Comparison of ENCODE assay signal across 13 cellular contexts in genomic region chr11:130212431-130212961, GRCh38. TPM values are rescaled to one million over a fixed set of nuclear protein-coding genes. Genes with fewer than 3 reads are reported as not detected.
DNase-seq lines count a peak whose midpoint lies in the region; ATAC-seq, FAIRE-seq and TF ChIP-seq lines count a peak whose summit lies in the region.
"Had no signal": no experiment of that assay in that cellular context is flagged by ENCODE, and none has a peak within 500 bp of the region (broad histone marks: within the 10 kb centered on the region; RNA-seq: fewer than 3 reads in every experiment).

No MANE protein-coding gene starts in this region.

- no peak for FAIRE-seq in K562 (lab: Jason Lieb, UNC)

- H3K9ac ChIP-seq in HCT116 (ENCODE audit: low read length) (no peak overlapping the region), K562 (ENCODE audit: insufficient read depth in 1 of 2, low read depth in 2 of 2, low read length in 2 of 2) (no peak overlapping the region; a peak in 1 of 4 replicates)

- RAD21 ChIA-PET in HCT116 (lab: Charles Lee; ENCODE audit: low non-redundant PET in 1 of 2, low total read pairs in 2 of 2, uncharacterized antibody in 2 of 2, unreplicated experiment in 2 of 2) = no interaction called here

- H3K4me1 ChIP-seq in HCT116 (ENCODE audit: control insufficient read depth in 1 of 2, insufficient read depth in 2 of 2, low read length in 2 of 2) (peaks cover 0 to 6% of the 10 kb centered on the region in 2 experiments; a peak in 1 of 4 replicates), K562 (replicated peaks in 1 of 2; ENCODE audit: control insufficient read depth in 2 of 2, insufficient read depth in 2 of 2, low read length in 2 of 2) (peaks cover 0 to 19% of the 10 kb centered on the region in 2 experiments; a peak in 1 of 5 replicates)

- H3K27me3 Mint-ChIP-seq in MCF 10A (ENCODE audit: insufficient read depth, unreplicated experiment) = no peaks in the 10 kb centered on the region
- H3K27me3 Mint-ChIP-seq in activated T-helper 17 cell treated with anti-CD3 and anti-CD28 coated beads, Interleukin-2, amount 50 U/mL, for 72 hours = peaks cover 4% of the 10 kb centered on the region
- H3K27me3 Mint-ChIP-seq: stimulated activated naive CD8-positive, alpha-beta T cell treated with anti-CD3 and anti-CD28 coated beads, Interleukin-15, Interleukin-2, amounts not matched to agents 100 ng/mL and 50 ng/mL, for 24 hours had no signal

- POLR2A ChIA-PET in HCT116 (lab: Charles Lee) = no interaction called here
- POLR2A ChIA-PET in K562 (lab: Yijun Ruan, JAX) = interaction anchor here (0.6 to 0.7 kb wide), 2 partner anchors 11 to 35 kb away, joined by 3 read pairs; no protein-coding TSS in a partner anchor
- POLR2A ChIA-PET in MCF 10A (lab: Yijun Ruan, JAX) = interaction anchor here (0.9 kb wide), 1 partner anchor 50 kb away, joined by 3 read pairs; no protein-coding TSS in a partner anchor

- H3K27me3 ChIP-seq in HCT116 (ENCODE audit: insufficient read depth, low read length) (no peaks in the 10 kb centered on the region), K562 (ENCODE audit: control insufficient read depth in 2 of 2, insufficient read depth in 2 of 2, low read length in 2 of 2) (peaks cover 30 to 90% of the 10 kb centered on the region in 2 experiments; a peak in 4 of 5 replicates)

- H3K36me3 ChIP-seq in HCT116 (ENCODE audit: control insufficient read depth in 1 of 2, insufficient read depth in 2 of 2, low read length in 2 of 2) = no peaks in the 10 kb centered on the region; a peak in 1 of 4 replicates
- H3K36me3 ChIP-seq in K562 (ENCODE audit: control insufficient read depth, insufficient read depth, low read length) = no peaks in the 10 kb centered on the region

- peak; percentile 29 for ATAC-seq in HCT116
- ATAC-seq in K562 = peak; percentile 53
- no peak for ATAC-seq in activated T-helper 17 cell treated with anti-CD3 and anti-CD28 coated beads, Interleukin-2, amount 50 U/mL, for 72 hours (replicated peaks)

- 2% methylated on average over 11 of the region's 11 CpGs for WGBS in K562 (ENCODE audit: insufficient coverage, low coverage, missing lambda C conversion rate)

- TF ChIP-seq POLR2A in HCT116 (IDR thresholded peaks at IDR 0.05; ENCODE audit: borderline replicate concordance, extremely low read depth, insufficient read depth, insufficient read length) (no peak), K562 (conservative IDR thresholded peaks at IDR 0.05) (no peak)

- CTCF ChIA-PET in HCT116 (lab: Charles Lee) (interaction anchor here (0.7 to 1.6 kb wide), 17 partner anchors 8 to 704 kb away, joined by 3 to 18 read pairs (median 4); partner anchors contain the start of gene SNX19), K562 (lab: Yijun Ruan, JAX; ENCODE audit: low intra/inter-chr PET ratio) (interaction anchor here (1.2 to 3.1 kb wide), 3 partner anchors 222 to 649 kb away, joined by 5 to 23 read pairs (median 12); no protein-coding TSS in a partner anchor), MCF 10A (lab: Yijun Ruan, JAX) (interaction anchor here (0.6 to 1.6 kb wide), 43 partner anchors 9 to 682 kb away, joined by 3 to 33 read pairs (median 4); no protein-coding TSS in a partner anchor)

- H3K9me3 Mint-ChIP-seq in MCF 10A (ENCODE audit: unreplicated experiment) = no peaks in the 10 kb centered on the region
- no peaks in the 10 kb centered on the region for H3K9me3 Mint-ChIP-seq in activated T-helper 17 cell treated with anti-CD3 and anti-CD28 coated beads, Interleukin-2, amount 50 U/mL, for 72 hours
- H3K9me3 Mint-ChIP-seq: CD8-positive, alpha-beta T cell; stimulated activated naive CD8-positive, alpha-beta T cell treated with anti-CD3 and anti-CD28 coated beads, Interleukin-15, Interleukin-2, amounts not matched to agents 100 ng/mL and 50 ng/mL, for 24 hours; T-cell had no signal

- H3K27ac ChIP-seq in HCT116 (ENCODE audit: low read depth, low read length) (no peak overlapping the region), K562 (ENCODE audit: extremely low read depth, low read depth, low read length) (no peak overlapping the region)

- H3K4me3 ChIP-seq in HCT116 (replicated peaks in 1 of 2; ENCODE audit: low read depth in 1 of 2, low read length in 2 of 2) = no peak overlapping the region
- no peak overlapping the region for H3K4me3 ChIP-seq in K562

- H3K4me2 ChIP-seq in HCT116 (ENCODE audit: low read length) (no peak overlapping the region), K562 (ENCODE audit: insufficient read depth, low read length) (no peak overlapping the region)

- peaks cover 5% of the 10 kb centered on the region for H3K36me3 Mint-ChIP-seq in MCF 10A (ENCODE audit: insufficient read depth, unreplicated experiment)
- H3K36me3 Mint-ChIP-seq in activated T-helper 17 cell treated with anti-CD3 and anti-CD28 coated beads, Interleukin-2, amount 50 U/mL, for 72 hours (ENCODE audit: low read depth) = no peaks in the 10 kb centered on the region
- H3K36me3 Mint-ChIP-seq: CD8-positive, alpha-beta T cell; T-cell had no signal

- BruUV-seq in HCT116 (replicated peaks; lab: Mats Ljungman, UMichigan) = no TSS peak
- no TSS peak for BruUV-seq in K562 (replicated peaks; lab: Mats Ljungman, UMichigan)
- BruUV-seq in MCF 10A (replicated peaks; lab: Mats Ljungman, UMichigan) = no TSS peak

- in situ Hi-C loops in K562 (cut with MboI) = loop anchor here (5.0 to 10.0 kb wide), 2 partner anchors 212 to 650 kb away; partner anchors contain the start of gene ADAMTS8

- no peaks in the 10 kb centered on the region for H3K9me1 ChIP-seq in K562 (ENCODE audit: control insufficient read depth, insufficient read depth, low read length)

- no peaks in the 10 kb centered on the region for H3K4me1 Mint-ChIP-seq in MCF 10A (ENCODE audit: insufficient read depth, unreplicated experiment)
- no peaks in the 10 kb centered on the region for H3K4me1 Mint-ChIP-seq in activated T-helper 17 cell treated with anti-CD3 and anti-CD28 coated beads, Interleukin-2, amount 50 U/mL, for 72 hours

- no peak for TF ChIP-seq EP300 in K562 (IDR thresholded peaks at IDR 0.05; ENCODE audit: low read length)

- DNase-seq in DMS53 (lab: John Stamatoyannopoulos, UW) (peak; percentile 66), HCT116 (ENCODE audit: low read depth, low spot score) (no peak), K562 (ENCODE audit: extremely low read depth in 1 of 4, low spot score in 3 of 4) (no peak), mucosa of gallbladder (ENCODE audit: low spot score) (peak; percentile 8), MCF 10A (ENCODE audit: unreplicated experiment) (no peak), NCI-H226 (no peak), activated gamma-delta T cell (lab: John Stamatoyannopoulos, UW) (no peak)
- DNase-seq: NCI-H510A had no signal

- H3K27ac Mint-ChIP-seq in MCF 10A (ENCODE audit: low read depth, unreplicated experiment) = no peak overlapping the region
- no peak overlapping the region for H3K27ac Mint-ChIP-seq in activated T-helper 17 cell treated with anti-CD3 and anti-CD28 coated beads, Interleukin-2, amount 50 U/mL, for 72 hours
- H3K27ac Mint-ChIP-seq: CD8-positive, alpha-beta T cell; stimulated activated naive CD8-positive, alpha-beta T cell treated with anti-CD3 and anti-CD28 coated beads, Interleukin-15, Interleukin-2, amounts not matched to agents 100 ng/mL and 50 ng/mL, for 24 hours; T-cell had no signal

- H4K20me1 ChIP-seq in HCT116 (ENCODE audit: insufficient read depth) (no peaks in the 10 kb centered on the region; the same call in 1 of the 2 replicates), K562 (replicated peaks; ENCODE audit: control insufficient read depth, insufficient read depth, low read length) (peaks cover 11% of the 10 kb centered on the region; the same call in 1 of the 2 replicates)

- no peak overlapping the region for H3K4me3 Mint-ChIP-seq in MCF 10A (ENCODE audit: unreplicated experiment)
- H3K4me3 Mint-ChIP-seq in activated T-helper 17 cell treated with anti-CD3 and anti-CD28 coated beads, Interleukin-2, amount 50 U/mL, for 72 hours = no peak overlapping the region
- H3K4me3 Mint-ChIP-seq: CD8-positive, alpha-beta T cell; stimulated activated naive CD8-positive, alpha-beta T cell treated with anti-CD3 and anti-CD28 coated beads, Interleukin-15, Interleukin-2, amounts not matched to agents 100 ng/mL and 50 ng/mL, for 24 hours; T-cell had no signal

- intact Hi-C loops in HCT116 (cut with micrococcal nuclease) (loop anchor here (2.0 to 10.0 kb wide), 2 partner anchors 158 to 682 kb away; no protein-coding TSS in a partner anchor), K562 (cut with micrococcal nuclease) (loop anchor here (2.0 kb wide), 1 partner anchor 650 kb away; no protein-coding TSS in a partner anchor), MCF 10A (cut with micrococcal nuclease) (loop anchor here (2.0 kb wide), 2 partner anchors 428 to 650 kb away; no protein-coding TSS in a partner anchor)

- TF ChIP-seq CTCF in HCT116 (IDR thresholded peaks at IDR 0.05 in 2 of 3, conservative IDR thresholded peaks at IDR 0.05 in 1 of 3; ENCODE audit: borderline replicate concordance in 1 of 3, insufficient read depth in 1 of 3, low read depth in 2 of 3, low read length in 2 of 3) = no peak
- TF ChIP-seq CTCF in K562 (IDR thresholded peaks at IDR 0.05 in 2 of 3, conservative IDR thresholded peaks at IDR 0.05 in 1 of 3; ENCODE audit: insufficient read depth in 2 of 3, low read depth in 1 of 3, low read length in 3 of 3) = no peak
- TF ChIP-seq CTCF in MCF 10A (IDR thresholded peaks at IDR 0.05; ENCODE audit: unreplicated experiment) = no peak

- TF ChIP-seq RAD21 in HCT116 (IDR thresholded peaks at IDR 0.05; ENCODE audit: low read depth) = no peak
- TF ChIP-seq RAD21 in K562 (CRISPR knock-in tag; conservative IDR thresholded peaks at IDR 0.05 in 1 of 2, IDR thresholded peaks at IDR 0.05 in 1 of 2) = no peak

- H3K79me2 ChIP-seq in HCT116 (ENCODE audit: insufficient read depth, low read length) = no peaks in the 10 kb centered on the region
- H3K79me2 ChIP-seq in K562 (ENCODE audit: control insufficient read depth, insufficient read depth, low read length) = no peaks in the 10 kb centered on the region

- no peaks in the 10 kb centered on the region for H3K9me2 ChIP-seq in HCT116 (ENCODE audit: insufficient read depth)

- no peaks in the 10 kb centered on the region for H3K9me3 ChIP-seq in HCT116 (ENCODE audit: control insufficient read depth in 1 of 2, insufficient read depth in 1 of 2, low read depth in 1 of 2, low read length in 2 of 2)
- no peaks in the 10 kb centered on the region for H3K9me3 ChIP-seq in K562 (replicated peaks; ENCODE audit: control insufficient read depth, insufficient read depth, low read depth, low read length)

- H2AFZ ChIP-seq in HCT116 (ENCODE audit: low read depth, low read length, poor library complexity, severe bottlenecking) (no peak overlapping the region), K562 (ENCODE audit: low read depth, low read length) (no peak overlapping the region)

RNA-seq across cellular contexts. Expression of gene ST14, which starts 52.9 kb away (rescaled TPM):
- total RNA-seq in HCT116 (2021; ENCODE audit: unreplicated experiment) (107 TPM), K562 (2014; rRNA removed) (not detected in 2 replicates), K562 (2014; rRNA removed; fragmentation: Illumina TruSeq; extraction: Trizol) (not detected in 2 replicates), K562 (2015; rRNA removed; fragmentation: Illumina TruSeq; extraction: Trizol) (not detected in 2 replicates), K562 (2021) (0.20 and 0.36 TPM in 2 replicates), mucosa of gallbladder (193 TPM), MCF 10A (2022) (24.8 and 27.2 TPM in 2 replicates)
- 133 and 134 TPM in 2 replicates for polyA plus RNA-seq in HCT116 (2012)
- 0.23 TPM in 1 of 2 replicates, not detected in the other for total RNA-seq in K562 (2011; cell fraction: chromatin; rRNA removed; ENCODE audit: low replicate concordance)
- total RNA-seq in K562 (2011; cell fraction: nucleolus; rRNA removed) = not detected in 2 replicates
- 0.15 TPM in 1 of 2 replicates, not detected in the other for total RNA-seq in K562 (2011; cell fraction: nucleoplasm; rRNA removed)
- polyA plus RNA-seq in K562 (2011; rRNA removed) (0.01 and 0.08 TPM in 2 replicates), K562 (2014; fragmentation: Illumina TruSeq; extraction: Trizol) (not detected in 2 replicates), K562 (2014; fragmentation: Nextera tagmentation; extraction: Ambion mirVana) (not detected), K562 (2014; rRNA removed) (not detected in 2 replicates)
- polyA plus RNA-seq in K562 (2011; cell fraction: cytosol; rRNA removed) = 0.01 and 0.13 TPM in 2 replicates
- 0.14 TPM in 1 of 2 replicates, not detected in the other for polyA plus RNA-seq in K562 (2011; cell fraction: nucleus; rRNA removed)
- polyA plus RNA-seq in K562 (2012) = 0.04 and 0.15 TPM in 2 replicates
- not detected in 2 replicates for polyA minus RNA-seq in K562 (2011; rRNA and poly(A)+ RNA removed)
- polyA minus RNA-seq in K562 (2011; cell fraction: cytosol; rRNA and poly(A)+ RNA removed) = not detected in 2 replicates
- polyA minus RNA-seq in K562 (2011; cell fraction: nucleus; rRNA and poly(A)+ RNA removed) = 0.27 TPM in 1 of 2 replicates, not detected in the other
- under 1 TPM in 1 of 2 donors, not detected in 1; 0.09 TPM for total RNA-seq in activated T-helper 17 cell treated with anti-CD3 and anti-CD28 coated beads, Interleukin-2, amount 50 U/mL, for 72 hours
- polyA plus RNA-seq: neural cell had no signal

Comparison
In these comparisons a context has a peak if more than half of its experiments do, and no peak if none do; other contexts are left out.
1. DNase-seq: peak in DMS53 (single experiment) and mucosa of gallbladder (single experiment); none in HCT116 (single experiment), K562 (0 of 4), MCF 10A (single experiment), NCI-H226 (single experiment) and activated gamma-delta T cell (single experiment).
2. RNA of gene ST14, which starts 52.9 kb away (total RNA-seq): 193 TPM in mucosa of gallbladder (single experiment), 107 TPM in HCT116 (single experiment) and 24.8 to 27.2 TPM in MCF 10A; 0.09 TPM in activated T-helper 17 cell treated with anti-CD3 and anti-CD28 coated beads, Interleukin-2, amount 50 U/mL, for 72 hours and 0.15 to 0.36 TPM in K562; every median in the first group is over 10 times any median in the second.